Comparison of ENCODE assay signal across 9 cellular contexts in the genomic region with DNA sequence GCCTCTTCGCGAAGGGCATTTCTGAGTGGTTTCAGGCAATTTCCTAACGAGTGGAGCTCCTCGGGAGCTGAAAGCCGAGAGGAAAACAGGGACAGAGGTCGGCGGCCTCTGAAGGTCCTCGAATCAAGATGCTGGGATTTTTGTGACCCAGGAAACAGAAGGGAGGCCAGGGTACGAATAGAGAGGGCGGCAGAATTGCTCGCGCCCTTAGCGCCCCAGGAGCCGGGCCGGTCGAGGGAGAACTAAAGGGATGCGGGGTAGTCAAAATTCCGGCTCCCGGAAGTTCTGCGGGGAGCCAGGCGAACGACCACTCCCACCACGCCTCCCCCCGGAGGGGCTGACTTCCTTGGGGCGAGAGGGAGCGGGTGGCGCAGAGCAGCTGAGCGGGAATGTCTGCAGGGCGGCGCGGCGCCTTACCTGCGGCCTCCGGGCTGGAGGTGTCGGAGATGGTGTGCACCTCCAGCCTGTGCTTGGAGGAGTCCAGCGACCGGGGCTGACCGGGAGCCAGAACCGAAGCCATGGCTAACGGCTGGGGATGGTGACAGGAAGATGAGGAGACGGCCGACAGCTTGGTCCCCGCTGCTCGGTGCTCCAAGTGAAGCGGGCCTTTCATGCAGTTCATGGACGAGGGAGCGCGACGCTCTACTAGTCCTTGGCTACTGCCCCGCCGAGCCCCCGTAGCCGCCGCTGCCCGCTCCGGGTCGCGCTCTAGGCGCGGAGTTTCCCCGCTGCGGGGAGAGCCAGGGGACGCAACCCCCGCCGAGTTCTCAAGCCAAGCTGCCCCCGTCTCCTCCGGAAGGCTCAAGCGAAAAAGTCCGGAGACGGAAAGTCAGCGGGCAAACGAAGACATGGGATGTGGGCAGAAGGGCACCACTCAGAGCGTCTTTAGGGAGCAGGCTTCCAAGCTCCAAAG. TPM values are rescaled to one million over a fixed set of nuclear protein-coding genes. Genes with fewer than 3 reads are reported as not detected.
DNase-seq lines count a peak whose midpoint lies in the region; ATAC-seq and TF ChIP-seq lines count a peak whose summit lies in the region.
"Had no signal": no experiment of that assay in that cellular context is flagged by ENCODE, and none has a peak within 500 bp of the region (broad histone marks: within the 10 kb centered on the region; RNA-seq: fewer than 3 reads in every experiment).

No MANE protein-coding gene starts in this region.

- no peaks in the 10 kb centered on the region for H3K36me3 ChIP-seq in upper lobe of right lung

- H3K4me1 ChIP-seq in upper lobe of right lung, result peaks cover 26% of the 10 kb centered on the region

- peaks cover 100% of the 10 kb centered on the region for H3K27me3 ChIP-seq in upper lobe of right lung

- TF ChIP-seq CTCF in astrocyte of the spinal cord (IDR thresholded peaks at IDR 0.05; ENCODE audit: low read depth, low read length) (no peak), upper lobe of right lung (IDR thresholded peaks at IDR 0.05) (no peak)

- intact Hi-C loops in Right ventricle myocardium superior (cut with DNase I), result no loop called here
- intact Hi-C loops in left ventricle myocardium superior (cut with micrococcal nuclease), result no loop called here
- intact Hi-C loops in left colon (cut with DNase I, micrococcal nuclease), result no loop called here
- intact Hi-C loops in upper lobe of right lung (cut with DNase I), result no loop called here

- in situ Hi-C loops in astrocyte of the spinal cord (cut with HindIII; ENCODE audit: low sequenced_read_pairs), result no loop called here

- ATAC-seq in Right ventricle myocardium superior (ENCODE audit: poor library complexity) (peak; percentile 10), left ventricle myocardium superior (no peak), left colon (peak; percentile 6), upper lobe of right lung (no peak), HG03175 (IDR thresholded peaks at IDR 0.05; ENCODE audit: unreplicated experiment) (no peak)

- DNase-seq in Right ventricle myocardium superior (no peak), left ventricle myocardium superior (no peak), astrocyte of the spinal cord (ENCODE audit: low read depth, low spot score) (no peak), left colon (no peak), upper lobe of right lung (no peak), NCI-H187 (lab: John Stamatoyannopoulos, UW) (no peak), hypothalamus (lab: John Stamatoyannopoulos, UW) (no peak)
- DNase-seq: GF-D8 had no signal

- H3K27ac ChIP-seq in upper lobe of right lung, result no peak overlapping the region

- no peaks in the 10 kb centered on the region for H3K9me3 ChIP-seq in upper lobe of right lung

- H3K4me3 ChIP-seq in astrocyte of the spinal cord (ENCODE audit: low read depth, low read length) (peak overlapping the region; percentile 31), upper lobe of right lung (peak overlapping the region; percentile 36)

RNA-seq across cellular contexts. Expression of gene PITX2, which starts 0.8 kb away (rescaled TPM):
- total RNA-seq in Right ventricle myocardium superior, result not detected
- 0.50 TPM for total RNA-seq in left ventricle myocardium superior
- 1 to 10 TPM; 1.1 TPM for total RNA-seq in left colon
- total RNA-seq in upper lobe of right lung, result not detected

Comparison
In these comparisons a context has a peak if more than half of its experiments do, and no peak if none do; other contexts are left out.
1. ATAC-seq: peak in Right ventricle myocardium superior (single experiment) and left colon (single experiment); none in left ventricle myocardium superior (single experiment), upper lobe of right lung (single experiment) and HG03175 (single experiment).